In the genomic region with DNA sequence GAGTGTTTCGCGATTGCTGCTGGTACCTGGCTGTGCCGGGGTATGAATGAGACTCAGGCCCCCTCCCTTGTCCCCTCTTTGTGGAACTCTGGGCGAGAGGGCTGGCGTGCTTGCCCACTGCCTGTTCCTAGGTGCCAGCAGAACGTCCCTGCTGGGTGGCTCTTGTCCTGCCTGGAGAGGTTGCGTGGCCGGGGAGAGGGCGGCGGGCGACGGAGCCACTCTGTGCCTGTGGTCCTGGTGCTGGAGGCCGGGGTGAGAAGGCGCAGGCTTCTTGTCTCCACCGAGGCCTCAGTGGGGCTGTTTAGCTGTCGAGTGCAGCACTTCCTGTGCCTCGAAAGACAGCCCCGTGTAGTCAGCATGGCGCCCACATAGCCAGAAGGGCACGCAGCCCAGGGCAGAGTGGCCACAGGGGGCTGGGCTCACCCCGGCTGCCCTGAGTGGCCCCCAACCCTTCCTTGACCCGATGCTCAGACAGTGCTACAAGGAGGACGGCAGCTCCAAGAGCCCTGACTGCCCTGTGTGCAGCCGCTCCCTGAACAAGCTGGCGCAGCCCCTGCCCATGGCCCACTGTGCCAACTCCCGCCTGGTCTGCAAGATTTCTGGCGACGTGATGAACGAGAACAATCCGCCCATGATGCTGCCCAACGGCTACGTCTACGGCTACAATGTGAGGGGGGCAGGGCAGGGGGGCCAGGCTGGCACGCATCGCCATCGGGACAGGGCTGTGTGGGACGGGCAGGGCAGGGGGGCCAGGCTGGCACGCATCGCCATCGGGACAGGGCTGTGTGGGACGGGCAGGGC, we compare ENCODE assay signal across 12 cellular contexts. TPM values are rescaled to one million over a fixed set of nuclear protein-coding genes. Genes with fewer than 3 reads are reported as not detected.
DNase-seq lines count a peak whose midpoint lies in the region; ATAC-seq and TF ChIP-seq lines count a peak whose summit lies in the region.
"Had no signal": no experiment of that assay in that cellular context is flagged by ENCODE, and none has a peak within 500 bp of the region (broad histone marks: within the 10 kb centered on the region; RNA-seq: fewer than 3 reads in every experiment).

No MANE protein-coding gene starts in this region.

- DNase-seq in right cardiac atrium (peak; percentile 7 to 51 (median 42)), cardiac septum (ENCODE audit: low spot score) (no peak), hepatocyte (ENCODE audit: low spot score) (no peak), stomach (no peak), NCI-H1048 (lab: John Stamatoyannopoulos, UW) (no peak), T1000 (lab: John Stamatoyannopoulos, UW) (no peak)
- DNase-seq in activated CD4-positive, alpha-beta memory T cell treated with anti-CD3 and anti-CD28 coated beads, Interleukin-2, amount 10 ng/mL, durations not matched to agents 7 days and 5 days, result no peak
- DNase-seq in naive thymus-derived CD4-positive, alpha-beta T cell, result no peak
- DNase-seq: left ventricle myocardium inferior, NCI-H1436 treated with DMSO at 0.1 percent for 48 hours had no signal

- no peak overlapping the region for H3K4me3 ChIP-seq in right cardiac atrium (ENCODE audit: low read length)
- no peak overlapping the region for H3K4me3 ChIP-seq in hepatocyte
- no peak overlapping the region for H3K4me3 ChIP-seq in stomach
- H3K4me3 ChIP-seq in naive thymus-derived CD4-positive, alpha-beta T cell (ENCODE audit: low read length), result no peak overlapping the region
- H3K4me3 ChIP-seq: dorsolateral prefrontal cortex, left ventricle myocardium inferior, right atrium auricular region had no signal

- CTCF ChIA-PET in activated CD4-positive, alpha-beta memory T cell treated with anti-CD3 and anti-CD28 coated beads, Interleukin-2, amount 10 ng/mL, durations not matched to agents 7 days and 5 days (lab: Charles Lee), result no interaction called here
- CTCF ChIA-PET in naive thymus-derived CD4-positive, alpha-beta T cell (lab: Charles Lee), result no interaction called here

- peaks cover 31% of the 10 kb centered on the region for H3K4me1 Mint-ChIP-seq in activated CD4-positive, alpha-beta memory T cell treated with anti-CD3 and anti-CD28 coated beads, Interleukin-2, amount 10 ng/mL, durations not matched to agents 7 days and 5 days
- peaks cover 4 to 26% (median 6%) of the 10 kb centered on the region in 7 donors for H3K4me1 Mint-ChIP-seq in naive thymus-derived CD4-positive, alpha-beta T cell

- no peaks in the 10 kb centered on the region for H3K79me2 ChIP-seq in hepatocyte

- H3K27me3 Mint-ChIP-seq in activated CD4-positive, alpha-beta memory T cell treated with anti-CD3 and anti-CD28 coated beads, Interleukin-2, amount 10 ng/mL, durations not matched to agents 7 days and 5 days, result no peaks in the 10 kb centered on the region
- no peaks in the 10 kb centered on the region for H3K27me3 Mint-ChIP-seq in naive thymus-derived CD4-positive, alpha-beta T cell

- H3K36me3 ChIP-seq in hepatocyte (replicated peaks; ENCODE audit: insufficient read depth, low read depth) (no peaks in the 10 kb centered on the region), stomach (peaks cover 47 to 77% (median 75%) of the 10 kb centered on the region in 4 donors)
- peaks cover 5 to 69% (median 14%) of the 10 kb centered on the region in 3 experiments for H3K36me3 ChIP-seq in naive thymus-derived CD4-positive, alpha-beta T cell (ENCODE audit: control insufficient read depth in 2 of 3, insufficient read depth in 3 of 3, low read length in 3 of 3)

- H3K27ac Mint-ChIP-seq in activated CD4-positive, alpha-beta memory T cell treated with anti-CD3 and anti-CD28 coated beads, Interleukin-2, amount 10 ng/mL, durations not matched to agents 7 days and 5 days, result peak overlapping the region; percentile 85
- H3K27ac Mint-ChIP-seq in naive thymus-derived CD4-positive, alpha-beta T cell, result peak overlapping the region in 3 of 9 donors; percentile 75 to 83 (median 77)

- no peak overlapping the region for H3K4me3 Mint-ChIP-seq in activated CD4-positive, alpha-beta memory T cell treated with anti-CD3 and anti-CD28 coated beads, Interleukin-2, amount 10 ng/mL, durations not matched to agents 7 days and 5 days
- H3K4me3 Mint-ChIP-seq in naive thymus-derived CD4-positive, alpha-beta T cell, result no peak overlapping the region

- TF ChIP-seq CTCF in hepatocyte (IDR thresholded peaks at IDR 0.05; ENCODE audit: poor library complexity) (no peak), stomach (IDR thresholded peaks at IDR 0.05) (no peak)

- POLR2A ChIA-PET in activated CD4-positive, alpha-beta memory T cell treated with anti-CD3 and anti-CD28 coated beads, Interleukin-2, amount 10 ng/mL, durations not matched to agents 7 days and 5 days (lab: Charles Lee), result no interaction called here
- POLR2A ChIA-PET in naive thymus-derived CD4-positive, alpha-beta T cell (lab: Charles Lee), result no interaction called here

- no peaks in the 10 kb centered on the region for H4K20me1 ChIP-seq in hepatocyte (ENCODE audit: insufficient read depth, poor library complexity, severe bottlenecking)

- no peak for ATAC-seq in right cardiac atrium
- ATAC-seq in naive thymus-derived CD4-positive, alpha-beta T cell, result no peak

- H2AFZ ChIP-seq in hepatocyte, result no peak overlapping the region

- intact Hi-C loops in right cardiac atrium (cut with DNase I) (loop anchor here in 1 of 4 donors (10.0 kb wide), 1 partner anchor 173 kb away; no protein-coding TSS in a partner anchor), cardiac septum (cut with DNase I) (no loop called here), stomach (cut with DNase I; ENCODE audit: low total_unique reads) (loop anchor here (10.0 kb wide), 1 partner anchor 83 kb away; no protein-coding TSS in a partner anchor)
- intact Hi-C loops in naive thymus-derived CD4-positive, alpha-beta T cell (cut with micrococcal nuclease), result no loop called here

- WGBS in right cardiac atrium, result 97% methylated on average over 41 of the region's 41 CpGs
- WGBS in hepatocyte (ENCODE audit: low lambda C conversion rate, missing lambda C conversion rate), result 98% methylated on average over 39 of the region's 41 CpGs
- 93 to 96% (median 95%) methylated on average over 29 to 41 of the region's 41 CpGs for WGBS in stomach, 5 donors

- no peaks in the 10 kb centered on the region for H3K9me2 ChIP-seq in hepatocyte (replicated peaks; ENCODE audit: insufficient read depth)

- H3K9me3 ChIP-seq in right cardiac atrium (ENCODE audit: control insufficient read depth, low read length), result no peaks in the 10 kb centered on the region
- H3K9me3 ChIP-seq in hepatocyte (ENCODE audit: low read depth), result no peaks in the 10 kb centered on the region
- H3K9me3 ChIP-seq in stomach, result no peaks in the 10 kb centered on the region
- H3K9me3 ChIP-seq in naive thymus-derived CD4-positive, alpha-beta T cell (ENCODE audit: control insufficient read depth in 2 of 3, low read length in 3 of 3), result no peaks in the 10 kb centered on the region
- H3K9me3 ChIP-seq: left ventricle myocardium inferior, right atrium auricular region had no signal

- H3K4me1 ChIP-seq in right cardiac atrium (ENCODE audit: control insufficient read depth, insufficient read depth, low read length) (no peaks in the 10 kb centered on the region), hepatocyte (ENCODE audit: insufficient read depth) (no peaks in the 10 kb centered on the region), stomach (no peaks in the 10 kb centered on the region)
- no peaks in the 10 kb centered on the region for H3K4me1 ChIP-seq in naive thymus-derived CD4-positive, alpha-beta T cell (ENCODE audit: control insufficient read depth in 2 of 2, insufficient read depth in 2 of 2, low read length in 2 of 2)
- H3K4me1 ChIP-seq: right atrium auricular region had no signal

- H3K27ac ChIP-seq in right cardiac atrium (ENCODE audit: low read length) (no peak overlapping the region), hepatocyte (peak overlapping the region; percentile 57), stomach (peak overlapping the region in 4 of 5 donors; percentile 31 to 66 (median 38))
- H3K27ac ChIP-seq in naive thymus-derived CD4-positive, alpha-beta T cell (ENCODE audit: low read depth, low read length), result no peak overlapping the region
- H3K27ac ChIP-seq: left ventricle myocardium inferior, right atrium auricular region had no signal

- peaks cover 3% of the 10 kb centered on the region for H3K9me3 Mint-ChIP-seq in activated CD4-positive, alpha-beta memory T cell treated with anti-CD3 and anti-CD28 coated beads, Interleukin-2, amount 10 ng/mL, durations not matched to agents 7 days and 5 days
- H3K9me3 Mint-ChIP-seq in naive thymus-derived CD4-positive, alpha-beta T cell, result no peaks in the 10 kb centered on the region

- H3K27me3 ChIP-seq in right cardiac atrium (ENCODE audit: control insufficient read depth, insufficient read depth) (no peaks in the 10 kb centered on the region), hepatocyte (no peaks in the 10 kb centered on the region), stomach (no peaks in the 10 kb centered on the region)
- no peaks in the 10 kb centered on the region for H3K27me3 ChIP-seq in naive thymus-derived CD4-positive, alpha-beta T cell (ENCODE audit: control insufficient read depth in 2 of 2, insufficient read depth in 2 of 2, low read length in 2 of 2)
- H3K27me3 ChIP-seq: dorsolateral prefrontal cortex, right atrium auricular region had no signal

- peaks cover 64% of the 10 kb centered on the region for H3K36me3 Mint-ChIP-seq in activated CD4-positive, alpha-beta memory T cell treated with anti-CD3 and anti-CD28 coated beads, Interleukin-2, amount 10 ng/mL, durations not matched to agents 7 days and 5 days (ENCODE audit: low read depth)
- H3K36me3 Mint-ChIP-seq in naive thymus-derived CD4-positive, alpha-beta T cell, result peaks cover 8 to 41% (median 34%) of the 10 kb centered on the region in 5 donors

- no peak overlapping the region for H3K4me2 ChIP-seq in hepatocyte

- TF ChIP-seq POLR2A in stomach (IDR thresholded peaks at IDR 0.05), result no peak

- TF ChIP-seq EP300 in stomach (IDR thresholded peaks at IDR 0.05), result no peak

RNA-seq across cellular contexts. Expression of gene UVSSA, which starts 8.9 kb away (rescaled TPM):
- 1 to 10 TPM; 7.7 to 8.8 (median 8.5) TPM for total RNA-seq in right cardiac atrium
- 5.0 TPM for polyA plus RNA-seq in right cardiac atrium
- 10.4 TPM for total RNA-seq in cardiac septum
- total RNA-seq in activated CD4-positive, alpha-beta memory T cell treated with anti-CD3 and anti-CD28 coated beads, Interleukin-2, amount 10 ng/mL, durations not matched to agents 7 days and 5 days, result 10 to 100 TPM; 22.2 to 22.3 TPM
- total RNA-seq in hepatocyte, result 5.3 and 11.0 TPM in 2 replicates
- 10.6 and 12.3 TPM in 2 replicates for polyA plus RNA-seq in hepatocyte
- total RNA-seq in stomach, result 100 to 1,000 TPM in 1 of 5 donors, 10 to 100 TPM in 4; 15.1 to 103 (median 53.9) TPM
- polyA plus RNA-seq in stomach, result 1 to 10 TPM; 4.1 to 7.0 (median 5.2) TPM
- 10 to 100 TPM; 29.5 to 44.1 (median 39.7) TPM for total RNA-seq in naive thymus-derived CD4-positive, alpha-beta T cell
- polyA plus RNA-seq in naive thymus-derived CD4-positive, alpha-beta T cell, result 1 to 10 TPM; 3.2 to 9.1 TPM

RNA-seq across cellular contexts. Expression of gene MAEA, which starts 48.5 kb away (rescaled TPM):
- 10 to 100 TPM; 51.6 to 61.8 (median 59.2) TPM for total RNA-seq in right cardiac atrium
- 53.4 TPM for polyA plus RNA-seq in right cardiac atrium
- 55.2 TPM for total RNA-seq in cardiac septum
- total RNA-seq in activated CD4-positive, alpha-beta memory T cell treated with anti-CD3 and anti-CD28 coated beads, Interleukin-2, amount 10 ng/mL, durations not matched to agents 7 days and 5 days, result 10 to 100 TPM; 61.6 to 64.1 TPM
- 63.8 and 66.6 TPM in 2 replicates for total RNA-seq in hepatocyte
- 69.6 and 73.2 TPM in 2 replicates for polyA plus RNA-seq in hepatocyte
- 100 to 1,000 TPM in 3 of 5 donors, 10 to 100 TPM in 2; 34.0 to 295 (median 103) TPM for total RNA-seq in stomach
- polyA plus RNA-seq in stomach, result 10 to 100 TPM; 42.3 to 48.4 (median 42.8) TPM
- 10 to 100 TPM; 56.2 to 92.2 (median 79.4) TPM for total RNA-seq in naive thymus-derived CD4-positive, alpha-beta T cell
- polyA plus RNA-seq in naive thymus-derived CD4-positive, alpha-beta T cell, result 10 to 100 TPM; 45.3 to 88.5 TPM

Comparison
In these comparisons a context has a peak if more than half of its experiments do, and no peak if none do; other contexts are left out.
1. DNase-seq: peak in right cardiac atrium (3 of 3); none in cardiac septum (single experiment), activated CD4-positive, alpha-beta memory T cell treated with anti-CD3 and anti-CD28 coated beads, Interleukin-2, amount 10 ng/mL, durations not matched to agents 7 days and 5 days (single experiment), hepatocyte (single experiment), stomach (single experiment), naive thymus-derived CD4-positive, alpha-beta T cell (0 of 9), NCI-H1048 (single experiment) and T1000 (single experiment).
2. H3K27ac ChIP-seq: peak in hepatocyte (single experiment) and stomach (4 of 5); none in right cardiac atrium (single experiment) and naive thymus-derived CD4-positive, alpha-beta T cell (single experiment).